In the genomic region with DNA sequence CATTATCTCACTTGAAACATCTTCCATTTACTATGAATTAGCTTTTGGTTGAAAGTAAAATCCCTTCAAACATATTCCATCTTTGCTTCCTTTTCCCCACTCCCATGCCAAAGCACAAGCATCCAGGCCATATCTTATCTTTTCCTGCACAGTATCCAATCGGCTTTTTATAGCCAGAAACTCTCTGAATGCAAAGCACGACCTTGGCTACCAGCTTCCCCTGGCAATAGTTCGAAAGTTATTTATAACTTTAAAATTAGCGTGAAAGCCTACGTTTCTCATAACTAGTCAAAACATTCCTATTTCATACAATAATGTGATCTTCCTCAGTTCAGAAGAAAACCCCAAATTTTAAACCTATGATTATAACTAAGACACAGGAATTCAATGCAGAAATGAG, we compare ENCODE assay signal across 17 cellular contexts. TPM values are rescaled to one million over a fixed set of nuclear protein-coding genes. Genes with fewer than 3 reads are reported as not detected.
DNase-seq lines count a peak whose midpoint lies in the region; ATAC-seq and TF ChIP-seq lines count a peak whose summit lies in the region.
"Had no signal": no experiment of that assay in that cellular context is flagged by ENCODE, and none has a peak within 500 bp of the region (broad histone marks: within the 10 kb centered on the region; RNA-seq: fewer than 3 reads in every experiment).

No MANE protein-coding gene starts in this region.

- TF ChIP-seq POLR2A in gastrocnemius medialis (IDR thresholded peaks at IDR 0.05), result no peak

- no peaks in the 10 kb centered on the region for H3K36me3 ChIP-seq in gastrocnemius medialis
- H3K36me3 ChIP-seq: prostate gland, upper lobe of left lung had no signal

- intact Hi-C loops in right cardiac atrium (cut with DNase I) (loop anchor here in 3 of 4 donors (5.0 to 10.0 kb wide), 3 partner anchors 67 to 89 kb away; no protein-coding TSS in a partner anchor), gastrocnemius medialis (cut with DNase I; ENCODE audit: low total_unique reads) (no loop called here)

- TF ChIP-seq CTCF in coronary artery (IDR thresholded peaks at IDR 0.05) (no peak), gastrocnemius medialis (IDR thresholded peaks at IDR 0.05 in 4 of 5, conservative IDR thresholded peaks at IDR 0.05 in 1 of 5) (no peak)

- WGBS in right cardiac atrium, result 8% methylated on average over 5 of the region's 5 CpGs

- ATAC-seq in GM18868 (IDR thresholded peaks at IDR 0.05; ENCODE audit: unreplicated experiment) (peak; percentile 26), right cardiac atrium (peak; percentile 66 to 82), gastrocnemius medialis (no peak), HG03196 (IDR thresholded peaks at IDR 0.05; ENCODE audit: unreplicated experiment) (no peak)
- ATAC-seq: activated T-cell treated with anti-CD3 and anti-CD28 coated beads, Interleukin-2, amount 50 U/mL, for 4 hours; natural killer cell treated with Interleukin-12 subunit alpha and Interleukin-12 subunit beta and Interleukin-15 and Interleukin-18, amount 100 ng/mL, for 72 hours had no signal

- no peaks in the 10 kb centered on the region for H3K27me3 ChIP-seq in right cardiac atrium (ENCODE audit: control insufficient read depth, insufficient read depth)
- no peaks in the 10 kb centered on the region for H3K27me3 ChIP-seq in gastrocnemius medialis
- H3K27me3 ChIP-seq: upper lobe of left lung had no signal

- no peaks in the 10 kb centered on the region for H3K4me1 ChIP-seq in right cardiac atrium (ENCODE audit: control insufficient read depth, insufficient read depth, low read length)
- peaks cover 14 to 17% of the 10 kb centered on the region in 2 donors for H3K4me1 ChIP-seq in gastrocnemius medialis
- H3K4me1 ChIP-seq: prostate gland had no signal

- H3K4me3 ChIP-seq in coronary artery (peak overlapping the region; percentile 59), right cardiac atrium (ENCODE audit: low read length) (peak overlapping the region; percentile 35), gastrocnemius medialis (peak overlapping the region; percentile 30 to 40 (median 34))
- H3K4me3 ChIP-seq: prostate gland, upper lobe of left lung had no signal

- H3K27ac ChIP-seq in coronary artery (peak overlapping the region; percentile 46 to 61), right cardiac atrium (ENCODE audit: low read length) (no peak overlapping the region), gastrocnemius medialis (peak overlapping the region in 3 of 4 donors; percentile 40 to 52 (median 46))
- H3K27ac ChIP-seq: C4-2B, epithelial cell of prostate, prostate gland, upper lobe of left lung had no signal

- H3K9me3 ChIP-seq in right cardiac atrium (ENCODE audit: control insufficient read depth, low read length) (no peaks in the 10 kb centered on the region), gastrocnemius medialis (no peaks in the 10 kb centered on the region)
- H3K9me3 ChIP-seq: prostate gland, upper lobe of left lung had no signal

- in situ Hi-C loops in gastrocnemius medialis (cut with MboI; ENCODE audit: low sequenced_read_pairs in 4 of 4), result loop anchor here (5.0 to 10.0 kb wide), 3 partner anchors 82 to 89 kb away; no protein-coding TSS in a partner anchor

- no peak for DNase-seq in coronary artery (ENCODE audit: low spot score)
- DNase-seq in right cardiac atrium, result no peak
- DNase-seq in gastrocnemius medialis, result no peak
- no peak for DNase-seq in NOMO-1 (lab: John Stamatoyannopoulos, UW; ENCODE audit: unreplicated experiment in 2 of 2)
- DNase-seq in activated CD4-positive, CD25-positive, alpha-beta regulatory T cell treated with anti-CD3 and anti-CD28 coated beads, Interleukin-2, amount 50 U/mL, for 72 hours, result no peak
- no peak for DNase-seq in DMS79 treated with DMSO at 0.1 percent for 48 hours (lab: John Stamatoyannopoulos, UW)
- DNase-seq: activated CD4-positive, alpha-beta memory T cell treated with anti-CD3 and anti-CD28 coated beads for 36 hours; activated T-cell treated with anti-CD3 and anti-CD28 coated beads, Interleukin-2, amount 50 U/mL, for 4 hours; NCI-H1436 treated with DMSO at 0.1 percent for 48 hours; NCI-H82; upper lobe of left lung had no signal

RNA-seq across cellular contexts. Expression of gene CTNNA3, which starts 0.4 kb away (rescaled TPM):
- 10 to 100 TPM; 58.4 to 81.7 (median 70.0) TPM for total RNA-seq in right cardiac atrium
- polyA plus RNA-seq in right cardiac atrium, result 4.5 TPM
- total RNA-seq in gastrocnemius medialis, result 10 to 100 TPM; 14.3 to 49.5 (median 24.2) TPM
- total RNA-seq: activated CD4-positive, alpha-beta memory T cell treated with anti-CD3 and anti-CD28 coated beads for 36 hours; activated T-cell treated with anti-CD3 and anti-CD28 coated beads, Interleukin-2, amount 50 U/mL, for 4 hours; natural killer cell treated with Interleukin-12 subunit alpha and Interleukin-12 subunit beta and Interleukin-15 and Interleukin-18, amount 100 ng/mL, for 72 hours had no signal

Comparison
In these comparisons a context has a peak if more than half of its experiments do, and no peak if none do; other contexts are left out.
1. ATAC-seq: peak in GM18868 (single experiment) and right cardiac atrium (2 of 2); none in gastrocnemius medialis (0 of 2) and HG03196 (single experiment).
2. Peak in every context shown above with its lines, with median percentiles within 50 percentile points of each other: H3K4me3 ChIP-seq.